In the genomic region with DNA sequence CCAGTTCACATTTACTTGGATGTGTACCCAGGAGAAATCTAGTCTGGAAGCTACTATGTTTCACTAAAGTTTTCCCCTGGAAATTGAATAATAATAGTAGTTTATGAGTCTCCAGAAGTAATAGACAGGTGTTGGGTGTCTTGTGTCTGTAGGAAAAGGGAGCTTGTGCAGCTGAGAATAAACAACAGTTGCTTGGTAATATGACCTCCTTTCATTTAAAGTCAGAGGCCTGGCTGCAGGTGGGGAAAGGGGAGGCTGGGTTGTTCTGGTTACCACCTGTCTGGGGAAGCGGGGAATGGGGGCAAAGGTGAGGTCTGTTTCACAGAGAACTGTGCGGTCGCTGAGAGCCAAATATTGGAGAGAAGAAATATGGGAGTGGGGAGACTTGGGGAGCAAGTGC, we compare ENCODE assay signal across 29 cellular contexts. TPM values are rescaled to one million over a fixed set of nuclear protein-coding genes. Genes with fewer than 3 reads are reported as not detected.
DNase-seq lines count a peak whose midpoint lies in the region; ATAC-seq and TF ChIP-seq lines count a peak whose summit lies in the region.
"Had no signal": no experiment of that assay in that cellular context is flagged by ENCODE, and none has a peak within 500 bp of the region (broad histone marks: within the 10 kb centered on the region; RNA-seq: fewer than 3 reads in every experiment).

No MANE protein-coding gene starts in this region.

- peaks cover 4% of the 10 kb centered on the region for H3K27me3 Mint-ChIP-seq in CD4-positive, alpha-beta T cell
- peaks cover 22% of the 10 kb centered on the region for H3K27me3 Mint-ChIP-seq in nephron (ENCODE audit: low read depth)

- no peak for DNase-seq in CD4-positive, alpha-beta T cell
- DNase-seq in NCI-H2029 treated with DMSO at 0.1 percent for 48 hours (lab: John Stamatoyannopoulos, UW) (peak; percentile 57), NCI-H748 (lab: John Stamatoyannopoulos, UW; ENCODE audit: unreplicated experiment) (peak; percentile 75), hypothalamus (lab: John Stamatoyannopoulos, UW) (no peak), epidermal melanocyte (ENCODE audit: insufficient read length, low spot score) (no peak)
- DNase-seq: activated CD4-positive, CD25-positive, alpha-beta regulatory T cell; activated gamma-delta T cell treated with Interleukin-2 at 50 U/mL for 16 hours; activated T-cell treated with anti-CD3 and anti-CD28 coated beads, Interleukin-2, amount 50 U/mL, for 48 hours; BE2C; GDM1; HFFc6; left ventricle myocardium superior; naive B cell; NCI-H1694 treated with DMSO at 0.1 percent for 48 hours; NCI-H446; NK-92 treated with Interleukin-12 subunit alpha and Interleukin-12 subunit beta, amount 100 ng/mL, for 24 hours; occipital lobe; PC-3; sigmoid colon; SK-N-SH; stimulated activated CD4-positive, alpha-beta T cell treated with anti-CD3 and anti-CD28 coated beads, Interleukin-4, amount 100 ng/mL, for 1 hour; transverse colon had no signal

- ATAC-seq in CD4-positive, alpha-beta T cell (ENCODE audit: poor library complexity): no peak
- no peak for ATAC-seq in GM19452 (IDR thresholded peaks at IDR 0.05; ENCODE audit: unreplicated experiment)
- ATAC-seq in HG03342 (IDR thresholded peaks at IDR 0.05; ENCODE audit: unreplicated experiment): no peak
- ATAC-seq: esophagus mucosa, left ventricle myocardium superior, PC-3 had no signal

- no peak overlapping the region for H3K27ac Mint-ChIP-seq in CD4-positive, alpha-beta T cell
- H3K27ac Mint-ChIP-seq in nephron: peak overlapping the region; percentile 29 to 95 (median 72)
- H3K27ac Mint-ChIP-seq: dendritic cell treated with granulocyte-macrophage colony-stimulating factor and Interleukin-4, amounts not matched to agents 40 ng/mL and 50 ng/mL, for 4 days; IgD-negative memory B cell had no signal

- no peaks in the 10 kb centered on the region for H3K9me3 Mint-ChIP-seq in CD4-positive, alpha-beta T cell
- no peaks in the 10 kb centered on the region for H3K9me3 Mint-ChIP-seq in nephron
- H3K9me3 Mint-ChIP-seq: central memory CD8-positive, alpha-beta T cell; dendritic cell treated with granulocyte-macrophage colony-stimulating factor and Interleukin-4, amounts not matched to agents 40 ng/mL and 50 ng/mL, for 4 days; HFFc6; IgD-negative memory B cell; naive B cell had no signal

- TF ChIP-seq CTCF in CD4-positive, alpha-beta T cell (IDR thresholded peaks at IDR 0.05): no peak
- TF ChIP-seq CTCF in nephron (IDR thresholded peaks at IDR 0.05; ENCODE audit: unreplicated experiment in 3 of 3): no peak

- H3K27ac ChIP-seq in CD4-positive, alpha-beta T cell (ENCODE audit: low read depth, low read length): no peak overlapping the region
- H3K27ac ChIP-seq: sigmoid colon, transverse colon had no signal

- peak overlapping the region; percentile 43 for H3K4me3 Mint-ChIP-seq in CD4-positive, alpha-beta T cell
- H3K4me3 Mint-ChIP-seq in nephron: peak overlapping the region; percentile 8 to 29 (median 20)
- H3K4me3 Mint-ChIP-seq: central memory CD8-positive, alpha-beta T cell; dendritic cell treated with granulocyte-macrophage colony-stimulating factor and Interleukin-4, amounts not matched to agents 40 ng/mL and 50 ng/mL, for 4 days; HFFc6; IgD-negative memory B cell; naive B cell had no signal

- H3K9me3 ChIP-seq in CD4-positive, alpha-beta T cell (ENCODE audit: control insufficient read depth, low read length): no peaks in the 10 kb centered on the region
- H3K9me3 ChIP-seq: BE2C, sigmoid colon, SK-N-SH, transverse colon had no signal

- no peaks in the 10 kb centered on the region for H3K27me3 ChIP-seq in CD4-positive, alpha-beta T cell (ENCODE audit: control insufficient read depth, insufficient read depth, low read length)
- H3K27me3 ChIP-seq: BE2C had no signal

- intact Hi-C loops in CD4-positive, alpha-beta T cell (cut with DNase I, micrococcal nuclease): no loop called here

- peaks cover 17% of the 10 kb centered on the region for H3K4me1 Mint-ChIP-seq in CD4-positive, alpha-beta T cell (ENCODE audit: low read depth)
- H3K4me1 Mint-ChIP-seq in nephron: peaks cover 52% of the 10 kb centered on the region

- POLR2A ChIA-PET in CD4-positive, alpha-beta T cell (lab: Charles Lee): interaction anchor here (1.0 to 1.9 kb wide), 2 partner anchors 11 to 19 kb away, joined by 4 to 5 read pairs; no protein-coding TSS in a partner anchor

- peaks cover 4% of the 10 kb centered on the region for H3K36me3 Mint-ChIP-seq in CD4-positive, alpha-beta T cell (ENCODE audit: low read depth)
- no peaks in the 10 kb centered on the region for H3K36me3 Mint-ChIP-seq in nephron (ENCODE audit: low read depth)
- H3K36me3 Mint-ChIP-seq: IgD-negative memory B cell, naive B cell had no signal

- CTCF ChIA-PET in CD4-positive, alpha-beta T cell (lab: Charles Lee): no interaction called here

RNA-seq across cellular contexts. Expression of gene GRAMD1B, which starts 3.3 kb away (rescaled TPM):
- total RNA-seq in CD4-positive, alpha-beta T cell: 10 to 100 TPM; 16.1 to 21.8 TPM

Comparison
In these comparisons a context has a peak if more than half of its experiments do, and no peak if none do; other contexts are left out.
1. DNase-seq: peak in NCI-H2029 treated with DMSO at 0.1 percent for 48 hours (single experiment) and NCI-H748 (single experiment); none in CD4-positive, alpha-beta T cell (0 of 10), hypothalamus (0 of 51) and epidermal melanocyte (single experiment).